15 cellular contexts compared by ENCODE assay signal in genomic region chr2:70936165-70936978, GRCh38. TPM values are rescaled to one million over a fixed set of nuclear protein-coding genes. Genes with fewer than 3 reads are reported as not detected.
A peak's percentile ranks its signal among the peaks of the same experiment; 100 is the strongest.
DNase-seq lines count a peak whose midpoint lies in the region; ATAC-seq and TF ChIP-seq lines count a peak whose summit lies in the region.
"Had no signal": no experiment of that assay in that cellular context is flagged by ENCODE, and none has a peak within 500 bp of the region (broad histone marks: within the 10 kb centered on the region; RNA-seq: fewer than 3 reads in every experiment).

No MANE protein-coding gene starts in this region.

- no peak for ATAC-seq in GM19455 (IDR thresholded peaks at IDR 0.05; ENCODE audit: unreplicated experiment)
- ATAC-seq: gastrocnemius medialis had no signal

- DNase-seq in DMS53 treated with DMSO at 0.1 percent for 48 hours (lab: John Stamatoyannopoulos, UW; ENCODE audit: unreplicated experiment) (peak; percentile 54), HEK293T (ENCODE audit: extremely low spot score) (no peak), osteoblast (ENCODE audit: insufficient read length, low spot score, missing footprints) (peak; percentile 78), superior temporal gyrus (ENCODE audit: extremely low spot score) (no peak), SKM-1 treated with dmso at 0.1 percent for 144 hours (lab: John Stamatoyannopoulos, UW; ENCODE audit: unreplicated experiment) (no peak)
- peak; percentile 43 for DNase-seq in activated CD8-positive, alpha-beta memory T cell treated with anti-CD3 and anti-CD28 coated beads, Interleukin-2, amount 50 U/mL, for 48 hours
- DNase-seq: activated CD4-positive, CD25-positive, alpha-beta regulatory T cell; activated naive CD4-positive, alpha-beta T cell treated with Interleukin-2 at 50 U/mL for 16 hours; aorta; gastrocnemius medialis; NCI-H1930; Right ventricle myocardium superior had no signal

- no peaks in the 10 kb centered on the region for H3K9me3 ChIP-seq in osteoblast (ENCODE audit: low read depth, low read length)
- H3K9me3 ChIP-seq: gastrocnemius medialis, prostate gland had no signal

- no peaks in the 10 kb centered on the region for H3K79me2 ChIP-seq in osteoblast (ENCODE audit: insufficient read depth, low read length)

- no peak overlapping the region for H3K4me3 ChIP-seq in osteoblast (ENCODE audit: insufficient read depth, low read length)
- H3K4me3 ChIP-seq: gastrocnemius medialis, prostate gland had no signal

- H2AFZ ChIP-seq in osteoblast (ENCODE audit: low read length), result no peak overlapping the region

- no peaks in the 10 kb centered on the region for H3K36me3 ChIP-seq in osteoblast (ENCODE audit: insufficient read depth, low read length)
- H3K36me3 ChIP-seq: gastrocnemius medialis, prostate gland had no signal

- no peaks in the 10 kb centered on the region for H3K4me1 ChIP-seq in osteoblast (ENCODE audit: insufficient read depth, low read length)
- H3K4me1 ChIP-seq: gastrocnemius medialis, prostate gland had no signal

- H3K27me3 ChIP-seq in osteoblast (ENCODE audit: insufficient read depth, low read length), result no peaks in the 10 kb centered on the region
- H3K27me3 ChIP-seq: gastrocnemius medialis had no signal

- CTCF ChIA-PET in HEK293T (lab: Yijun Ruan, JAX), result interaction anchor here (1.2 kb wide), 1 partner anchor 10 kb away, joined by 3 read pairs; no protein-coding TSS in a partner anchor

- POLR2A ChIA-PET in HEK293T (lab: Yijun Ruan, JAX), result no interaction called here

- no peak overlapping the region for H3K27ac ChIP-seq in osteoblast (ENCODE audit: low read depth, low read length)
- H3K27ac ChIP-seq: gastrocnemius medialis, prostate gland had no signal

- H3K4me2 ChIP-seq in osteoblast (ENCODE audit: insufficient read depth, low read length), result no peak overlapping the region

- TF ChIP-seq CTCF in osteoblast (IDR thresholded peaks at IDR 0.05; ENCODE audit: extremely low read depth, low read depth, low read length), result no peak

- H4K20me1 ChIP-seq in osteoblast (ENCODE audit: insufficient read depth, low read length), result peaks cover 7% of the 10 kb centered on the region

TF ChIP-seq in HEK293T, 16 proteins besides CTCF, POLR2A, EP300 and RAD21:
- TF ChIP-seq NFRKB (IDR thresholded peaks at IDR 0.05) (no peak), TARDBP (IDR thresholded peaks at IDR 0.05) (0 out of 2 replicates have a peak, but pooled peaks have one; percentile 11)

RNA-seq across cellular contexts. Expression of gene ATP6V1B1, which starts 0.7 kb away (rescaled TPM):
- 0.88 and 2.5 TPM in 2 replicates for total RNA-seq in osteoblast
- total RNA-seq: liver had no signal

RNA-seq across cellular contexts. Expression of gene VAX2, which starts 36.0 kb away (rescaled TPM):
- 4.1 and 4.3 TPM in 2 replicates for total RNA-seq in osteoblast
- total RNA-seq: liver had no signal

RNA-seq across cellular contexts. Expression of gene ANKRD53, which starts 42.1 kb away (rescaled TPM):
- 0.88 and 1.1 TPM in 2 replicates for total RNA-seq in osteoblast

RNA-seq across cellular contexts. Expression of gene TEX261, which starts 58.3 kb away (rescaled TPM):
- total RNA-seq in osteoblast, result 30.0 and 36.8 TPM in 2 replicates

Comparison
In these comparisons a context has a peak if more than half of its experiments do, and no peak if none do; other contexts are left out.
1. DNase-seq: peak in DMS53 treated with DMSO at 0.1 percent for 48 hours (single experiment), activated CD8-positive, alpha-beta memory T cell treated with anti-CD3 and anti-CD28 coated beads, Interleukin-2, amount 50 U/mL, for 48 hours (single experiment) and osteoblast (single experiment); none in HEK293T (single experiment), superior temporal gyrus (single experiment) and SKM-1 treated with dmso at 0.1 percent for 144 hours (single experiment).